In genomic region chrX:125295337-125295736, GRCh38 we compare ENCODE assay signal across 13 cellular contexts. TPM values are rescaled to one million over a fixed set of nuclear protein-coding genes. Genes with fewer than 3 reads are reported as not detected.
A peak's percentile ranks its signal among the peaks of the same experiment; 100 is the strongest.
DNase-seq lines count a peak whose midpoint lies in the region; ATAC-seq and TF ChIP-seq lines count a peak whose summit lies in the region.
"Had no signal": no experiment of that assay in that cellular context is flagged by ENCODE, and none has a peak within 500 bp of the region (broad histone marks: within the 10 kb centered on the region; RNA-seq: fewer than 3 reads in every experiment).

No MANE protein-coding gene starts in this region.

- H3K4me1 Mint-ChIP-seq in activated naive CD8-positive, alpha-beta T cell treated with anti-CD3 and anti-CD28 coated beads, Interleukin-2, amount 50 U/mL, for 24 hours = peaks cover 23% of the 10 kb centered on the region

- ATAC-seq in GM18511 (IDR thresholded peaks at IDR 0.05; ENCODE audit: unreplicated experiment) (peak; percentile 72), GM21526 (IDR thresholded peaks at IDR 0.05; ENCODE audit: low FRiP score, unreplicated experiment) (peak; percentile 76), HG03342 (IDR thresholded peaks at IDR 0.05; ENCODE audit: unreplicated experiment) (peak; percentile 76)
- ATAC-seq in activated naive CD8-positive, alpha-beta T cell treated with anti-CD3 and anti-CD28 coated beads, Interleukin-2, amount 50 U/mL, for 24 hours = peak; percentile 82

- H3K4me3 Mint-ChIP-seq in activated naive CD8-positive, alpha-beta T cell treated with anti-CD3 and anti-CD28 coated beads, Interleukin-2, amount 50 U/mL, for 24 hours = peak overlapping the region; percentile 32
- H3K4me3 Mint-ChIP-seq: type B pancreatic cell had no signal

- TF ChIP-seq POLR2A in adrenal gland (IDR thresholded peaks at IDR 0.05) = no peak

- H3K27ac Mint-ChIP-seq in activated naive CD8-positive, alpha-beta T cell treated with anti-CD3 and anti-CD28 coated beads, Interleukin-2, amount 50 U/mL, for 24 hours = peak overlapping the region; percentile 79
- H3K27ac Mint-ChIP-seq: type B pancreatic cell had no signal

- H3K9me3 Mint-ChIP-seq in activated naive CD8-positive, alpha-beta T cell treated with anti-CD3 and anti-CD28 coated beads, Interleukin-2, amount 50 U/mL, for 24 hours = no peaks in the 10 kb centered on the region
- H3K9me3 Mint-ChIP-seq: type B pancreatic cell had no signal

- H3K4me1 ChIP-seq in OCI-LY7 (ENCODE audit: insufficient read depth, low read length, poor library complexity, severe bottlenecking) = no peaks in the 10 kb centered on the region
- H3K4me1 ChIP-seq in adrenal gland (replicated peaks in 1 of 2) = no peaks in the 10 kb centered on the region

- H3K27ac ChIP-seq in OCI-LY7 (ENCODE audit: low read depth, low read length, poor library complexity, severe bottlenecking) = no peak overlapping the region
- no peak overlapping the region for H3K27ac ChIP-seq in adrenal gland

- intact Hi-C loops in OCI-LY7 (cut with micrococcal nuclease; ENCODE audit: unreplicated experiment) (no loop called here), adrenal gland (cut with DNase I) (no loop called here)

- H3K4me3 ChIP-seq in OCI-LY7 (ENCODE audit: low read depth, low read length, poor library complexity, severe bottlenecking) = no peak overlapping the region
- H3K4me3 ChIP-seq in adrenal gland = no peak overlapping the region

- H3K36me3 Mint-ChIP-seq in activated naive CD8-positive, alpha-beta T cell treated with anti-CD3 and anti-CD28 coated beads, Interleukin-2, amount 50 U/mL, for 24 hours (ENCODE audit: low read depth) = no peaks in the 10 kb centered on the region
- H3K36me3 Mint-ChIP-seq: type B pancreatic cell had no signal

- no TSS peak for BruUV-seq in OCI-LY7 (replicated peaks; lab: Mats Ljungman, UMichigan)

- H3K4me2 ChIP-seq in OCI-LY7 (ENCODE audit: low read length) = no peak overlapping the region

- H3K79me2 ChIP-seq in OCI-LY7 (ENCODE audit: insufficient read depth, low read depth, low read length) = no peaks in the 10 kb centered on the region

- WGBS in adrenal gland, 4 donors = 55 to 78% (median 65%) methylated on average over 2 of the region's 2 CpGs

- TF ChIP-seq CTCF in OCI-LY7 (conservative IDR thresholded peaks at IDR 0.05; ENCODE audit: low read length) = no peak
- TF ChIP-seq CTCF in adrenal gland (IDR thresholded peaks at IDR 0.05) = no peak

- no peaks in the 10 kb centered on the region for H3K27me3 Mint-ChIP-seq in activated naive CD8-positive, alpha-beta T cell treated with anti-CD3 and anti-CD28 coated beads, Interleukin-2, amount 50 U/mL, for 24 hours
- H3K27me3 Mint-ChIP-seq: type B pancreatic cell had no signal

- H4K20me1 ChIP-seq in OCI-LY7 (ENCODE audit: insufficient read depth, low read length) = no peaks in the 10 kb centered on the region

- POLR2A ChIA-PET in OCI-LY7 (lab: Charles Lee) = no interaction called here

- CTCF ChIA-PET in OCI-LY7 (lab: Charles Lee; ENCODE audit: unreplicated experiment) = no interaction called here

- no peak overlapping the region for H2AFZ ChIP-seq in OCI-LY7 (ENCODE audit: low read length)

- H3K36me3 ChIP-seq in OCI-LY7 (ENCODE audit: insufficient read depth, low read length) (no peaks in the 10 kb centered on the region), adrenal gland (replicated peaks in 1 of 2) (no peaks in the 10 kb centered on the region)

- no peak for DNase-seq in activated naive CD8-positive, alpha-beta T cell treated with anti-CD3 and anti-CD28 coated beads, Interleukin-2, amount 50 U/mL, for 24 hours
- no peak for DNase-seq in hippocampal formation (lab: John Stamatoyannopoulos, UW)
- no peak for DNase-seq in OCI-LY7 (ENCODE audit: low spot score)
- DNase-seq in adrenal gland = no peak
- no peak for DNase-seq in DMS153 (lab: John Stamatoyannopoulos, UW)
- DNase-seq: central memory CD4-positive, alpha-beta T cell; GDM1; Kasumi-1 had no signal

- H3K9me3 ChIP-seq in OCI-LY7 (ENCODE audit: low read length) (no peaks in the 10 kb centered on the region), adrenal gland (replicated peaks in 1 of 3) (no peaks in the 10 kb centered on the region)

- no peaks in the 10 kb centered on the region for H3K9me2 ChIP-seq in OCI-LY7 (ENCODE audit: insufficient read depth, low read length)

- no peaks in the 10 kb centered on the region for H3K27me3 ChIP-seq in adrenal gland

RNA-seq across cellular contexts. Expression of gene TEX13C, which starts 24.3 kb away (rescaled TPM):
- total RNA-seq in OCI-LY7 (2014; rRNA removed; shearing (Covaris generic)) = not detected in 2 replicates
- total RNA-seq in OCI-LY7 (2022) (not detected in 2 replicates), adrenal gland (not detected)
- not detected for polyA plus RNA-seq in adrenal gland
- total RNA-seq: skeletal muscle tissue had no signal
